In the genomic region with DNA sequence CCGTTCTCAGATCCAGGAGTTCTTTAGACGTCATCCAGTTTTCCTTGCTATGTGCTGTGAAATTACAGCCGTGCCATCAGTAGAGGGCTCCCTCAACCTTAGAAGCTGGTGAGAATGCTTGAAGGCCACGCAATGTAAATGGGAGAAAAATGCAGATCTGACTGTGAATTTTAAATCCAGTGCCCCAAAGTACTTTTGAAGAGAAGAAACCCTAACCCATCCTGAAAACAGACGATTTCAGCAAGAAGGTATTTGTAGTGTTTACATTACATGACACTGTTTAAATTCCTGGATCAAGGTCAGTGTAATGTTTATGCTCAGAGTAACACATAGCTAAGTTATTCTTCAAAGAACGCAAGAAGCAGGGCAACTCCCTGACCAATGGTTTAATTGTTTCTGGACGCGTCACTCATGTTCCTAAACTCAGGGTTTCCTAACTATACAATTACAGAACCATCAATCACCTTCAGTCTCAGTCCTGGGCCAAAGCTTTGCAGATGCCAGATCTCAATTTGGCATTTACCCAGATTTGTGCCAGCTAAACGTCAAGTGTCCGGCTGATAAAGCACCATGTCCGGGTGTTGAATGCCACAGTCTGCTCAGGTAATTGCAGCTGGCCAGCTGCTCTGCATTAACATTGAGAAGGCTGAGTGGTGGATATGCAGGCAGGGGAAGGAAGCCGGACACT, we compare ENCODE assay signal across 8 cellular contexts. TPM values are rescaled to one million over a fixed set of nuclear protein-coding genes. Genes with fewer than 3 reads are reported as not detected.
A peak's percentile ranks its signal among the peaks of the same experiment; 100 is the strongest.
DNase-seq lines count a peak whose midpoint lies in the region; ATAC-seq and TF ChIP-seq lines count a peak whose summit lies in the region.

No MANE protein-coding gene starts in this region.

- H2AFZ ChIP-seq in mammary epithelial cell (ENCODE audit: low read depth, low read length): no peak overlapping the region

- H3K4me2 ChIP-seq in mammary epithelial cell (ENCODE audit: insufficient read depth, low read depth, low read length): no peak overlapping the region

- TF ChIP-seq CTCF in BE2C (IDR thresholded peaks at IDR 0.05; ENCODE audit: low read depth, low read length) (peak; percentile 23), mammary epithelial cell (conservative IDR thresholded peaks at IDR 0.05 in 1 of 2, IDR thresholded peaks at IDR 0.05 in 1 of 2; ENCODE audit: extremely low read depth in 1 of 2, insufficient read depth in 1 of 2, low read depth in 1 of 2, low read length in 2 of 2) (peak; percentile 21 to 71), lung (IDR thresholded peaks at IDR 0.05; ENCODE audit: control extremely low read depth, extremely low read depth) (peak; percentile 16)

- ATAC-seq in lung (ENCODE audit: insufficient read depth, low FRiP score): no peak
- ATAC-seq in HG02642 (IDR thresholded peaks at IDR 0.05; ENCODE audit: poor library complexity, unreplicated experiment): no peak

- no peaks in the 10 kb centered on the region for H3K4me1 ChIP-seq in BE2C
- no peaks in the 10 kb centered on the region for H3K4me1 ChIP-seq in mammary epithelial cell (ENCODE audit: insufficient read depth, low read length)
- H3K4me1 ChIP-seq in lung (ENCODE audit: control insufficient read depth in 2 of 2, insufficient read depth in 2 of 2, low read length in 2 of 2): peaks cover 0 to 4% of the 10 kb centered on the region in 2 donors

- BruUV-seq in mammary epithelial cell (replicated peaks; lab: Mats Ljungman, UMichigan): no TSS peak

- DNase-seq in BE2C: no peak
- DNase-seq in NAMALWA (ENCODE audit: low spot score): peak; percentile 11
- DNase-seq in mammary epithelial cell: peak; percentile 48
- DNase-seq in lung (ENCODE audit: low spot score): no peak
- no peak for DNase-seq in stimulated activated CD4-positive, alpha-beta T cell treated with anti-CD3 and anti-CD28 coated beads, Interleukin-2, amount 100 ng/mL, for 48 hours
- DNase-seq in mesenteric fat pad (ENCODE audit: low spot score): no peak
- DNase-seq in effector CD8-positive, alpha-beta T cell (lab: John Stamatoyannopoulos, UW): no peak

- no peaks in the 10 kb centered on the region for H4K20me1 ChIP-seq in mammary epithelial cell (ENCODE audit: insufficient read depth, low read length)

- no peaks in the 10 kb centered on the region for H3K79me2 ChIP-seq in mammary epithelial cell (ENCODE audit: insufficient read depth, low read length)

- H3K4me3 ChIP-seq in BE2C (ENCODE audit: low read depth, low read length): no peak overlapping the region
- no peak overlapping the region for H3K4me3 ChIP-seq in mammary epithelial cell (replicated peaks in 1 of 3; ENCODE audit: insufficient read depth in 1 of 3, low read depth in 2 of 3, low read length in 3 of 3)
- no peak overlapping the region for H3K4me3 ChIP-seq in lung

- no peaks in the 10 kb centered on the region for H3K36me3 ChIP-seq in BE2C
- no peaks in the 10 kb centered on the region for H3K36me3 ChIP-seq in mammary epithelial cell (ENCODE audit: insufficient read depth, low read length)
- H3K36me3 ChIP-seq in lung (ENCODE audit: control insufficient read depth in 2 of 2, insufficient read depth in 2 of 2, low read length in 2 of 2): no peaks in the 10 kb centered on the region

- no peaks in the 10 kb centered on the region for H3K27me3 ChIP-seq in BE2C
- peaks cover 6% of the 10 kb centered on the region for H3K27me3 ChIP-seq in mammary epithelial cell (ENCODE audit: insufficient read depth, low read length)
- no peaks in the 10 kb centered on the region for H3K27me3 ChIP-seq in lung (ENCODE audit: control insufficient read depth, insufficient read depth)

- H3K9me3 ChIP-seq in BE2C: no peaks in the 10 kb centered on the region
- no peaks in the 10 kb centered on the region for H3K9me3 ChIP-seq in mammary epithelial cell (replicated peaks; ENCODE audit: insufficient read depth, low read length)
- H3K9me3 ChIP-seq in lung (ENCODE audit: control insufficient read depth in 2 of 2, insufficient read depth in 1 of 2, low read length in 1 of 2): no peaks in the 10 kb centered on the region

- H3K9ac ChIP-seq in mammary epithelial cell (ENCODE audit: insufficient read depth, low read length): no peak overlapping the region

- dilution Hi-C loops in mammary epithelial cell (cut with HindIII; ENCODE audit: low sequenced_read_pairs): no loop called here

- H3K27ac ChIP-seq in mammary epithelial cell (ENCODE audit: insufficient read depth, low read depth, low read length) (no peak overlapping the region), lung (ENCODE audit: low read depth in 1 of 2, low read length in 1 of 2) (no peak overlapping the region)

- intact Hi-C loops in mammary epithelial cell (cut with micrococcal nuclease): loop anchor here (1.0 kb wide), 5 partner anchors 23 to 472 kb away; no protein-coding TSS in a partner anchor

- CTCF ChIA-PET in mammary epithelial cell (lab: Charles Lee; ENCODE audit: low non-redundant PET): interaction anchor here (0.6 kb wide), 3 partner anchors 35 to 504 kb away, joined by 3 to 5 read pairs (median 4); no protein-coding TSS in a partner anchor

- 43% methylated on average over 12 of the region's 12 CpGs for WGBS in mammary epithelial cell (ENCODE audit: low coverage, missing lambda C conversion rate)
- WGBS in lung, 2 donors: 30 to 48% methylated on average over 12 of the region's 12 CpGs

- in situ Hi-C loops in mammary epithelial cell (cut with MboI; ENCODE audit: low sequenced_read_pairs in 2 of 2): no loop called here

RNA-seq across cellular contexts. Expression of gene ADAMTS8, which starts 38.2 kb away (rescaled TPM):
- not detected for polyA plus RNA-seq in BE2C (2012; ENCODE audit: insufficient read depth, insufficient read length, low read depth)
- total RNA-seq in mammary epithelial cell (under 1 TPM in 1 of 2 donors, not detected in 1; 0.17 TPM), lung (10 to 100 TPM; 11.3 to 47.7 TPM), mesenteric fat pad (0.42 TPM)
- polyA plus RNA-seq in mammary epithelial cell (not detected), lung (10 to 100 TPM; 18.3 to 25.9 TPM)
- polyA minus RNA-seq in mammary epithelial cell: not detected

RNA-seq across cellular contexts. Expression of gene ADAMTS15, which starts 58.2 kb away (rescaled TPM):
- polyA plus RNA-seq in BE2C (2012; ENCODE audit: insufficient read depth, insufficient read length, low read depth): 0.99 TPM
- 10 to 100 TPM in 1 of 2 donors, 1 to 10 TPM in 1; 2.4 to 16.5 TPM for total RNA-seq in mammary epithelial cell
- polyA plus RNA-seq in mammary epithelial cell: 0.79 TPM
- 1.1 TPM for polyA minus RNA-seq in mammary epithelial cell
- total RNA-seq in lung: 10 to 100 TPM; 17.6 to 22.9 TPM
- 1 to 10 TPM; 4.4 to 9.0 TPM for polyA plus RNA-seq in lung
- 61.2 TPM for total RNA-seq in mesenteric fat pad

Comparison
In these comparisons a context has a peak if more than half of its experiments do, and no peak if none do; other contexts are left out.
1. DNase-seq: peak in NAMALWA (single experiment) and mammary epithelial cell (single experiment); none in BE2C (single experiment), lung (single experiment), stimulated activated CD4-positive, alpha-beta T cell treated with anti-CD3 and anti-CD28 coated beads, Interleukin-2, amount 100 ng/mL, for 48 hours (0 of 2), mesenteric fat pad (single experiment) and effector CD8-positive, alpha-beta T cell (single experiment).
2. Peak in every context shown above with its lines, with median percentiles within 50 percentile points of each other: CTCF ChIP-seq.